9 cellular contexts compared by ENCODE assay signal in the genomic region with DNA sequence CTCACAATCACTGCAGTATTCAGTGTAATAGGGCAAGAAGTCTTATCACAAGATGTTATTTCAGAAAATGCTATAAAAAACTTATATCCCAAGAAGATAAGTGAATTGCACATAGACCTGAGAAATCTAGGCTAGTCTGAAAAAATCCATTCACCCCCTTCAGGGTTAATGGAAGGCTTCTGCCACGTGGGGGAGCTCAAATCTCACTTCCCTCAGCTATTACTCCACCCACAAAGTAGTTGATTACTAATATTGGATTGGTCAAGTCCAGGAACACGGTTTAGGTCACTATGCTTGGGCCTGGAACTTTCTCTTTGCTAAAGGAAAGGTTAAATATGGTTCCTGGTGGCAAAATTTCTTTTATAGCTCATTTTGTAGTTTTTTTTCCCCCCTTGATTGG. TPM values are rescaled to one million over a fixed set of nuclear protein-coding genes. Genes with fewer than 3 reads are reported as not detected.
DNase-seq lines count a peak whose midpoint lies in the region; ATAC-seq and TF ChIP-seq lines count a peak whose summit lies in the region.
"Had no signal": no experiment of that assay in that cellular context is flagged by ENCODE, and none has a peak within 500 bp of the region (broad histone marks: within the 10 kb centered on the region; RNA-seq: fewer than 3 reads in every experiment).

No MANE protein-coding gene starts in this region.

- ATAC-seq in HG02588 (IDR thresholded peaks at IDR 0.05; ENCODE audit: unreplicated experiment) (peak; percentile 91), omental fat pad (ENCODE audit: low FRiP score) (no peak)

- in situ Hi-C loops in GM13976 (cut with MboI; ENCODE audit: low sequenced_read_pairs, unreplicated experiment), result no loop called here

- no peak overlapping the region for H3K4me3 ChIP-seq in right atrium auricular region
- H3K4me3 ChIP-seq: skin epidermis had no signal

- peak; percentile 65 for DNase-seq in GM13976 (ENCODE audit: low spot score)
- peak; percentile 41 for DNase-seq in M059J (ENCODE audit: low read depth)
- DNase-seq in activated CD4-positive, alpha-beta T cell treated with anti-CD3 and anti-CD28 coated beads, Interleukin-2, amount 50 U/mL, for 1 hour, result peak; percentile 4
- DNase-seq in right atrium auricular region (ENCODE audit: low spot score), result no peak
- DNase-seq in omental fat pad (ENCODE audit: low spot score), result no peak
- DNase-seq in retina, result no peak

- peak; percentile 86 for TF ChIP-seq CTCF in C4-2B (conservative IDR thresholded peaks at IDR 0.05)
- TF ChIP-seq CTCF in GM13976 (IDR thresholded peaks at IDR 0.05; ENCODE audit: borderline replicate concordance, control extremely low read depth, extremely low read depth, insufficient read depth, missing control alignments), result peak; percentile 45
- peak; percentile 30 to 67 for TF ChIP-seq CTCF in right atrium auricular region (IDR thresholded peaks at IDR 0.05)
- TF ChIP-seq CTCF in omental fat pad (IDR thresholded peaks at IDR 0.05), result no peak

- H3K27ac ChIP-seq in C4-2B (no peak overlapping the region), right atrium auricular region (no peak overlapping the region)
- H3K27ac ChIP-seq: skin epidermis had no signal

- H3K27me3 ChIP-seq in right atrium auricular region, result no peaks in the 10 kb centered on the region

- H3K4me1 ChIP-seq in right atrium auricular region, result no peaks in the 10 kb centered on the region

- no peaks in the 10 kb centered on the region for H3K9me3 ChIP-seq in right atrium auricular region

- H3K36me3 ChIP-seq in right atrium auricular region, result no peaks in the 10 kb centered on the region

RNA-seq across cellular contexts. Expression of a gene that starts 51.2 kb away (rescaled TPM):
- total RNA-seq in M059J (2014; rRNA removed; shearing (Covaris generic)), result 0.25 TPM in 1 of 2 replicates, not detected in the other
- total RNA-seq in right atrium auricular region (10 to 100 TPM in 1 of 2 donors, 1 to 10 TPM in 1; 7.6 to 34.6 TPM), omental fat pad (1 to 10 TPM in 2 of 4 donors, under 1 TPM in 2; 0.37 to 4.6 (median 2.2) TPM)

Comparison
In these comparisons a context has a peak if more than half of its experiments do, and no peak if none do; other contexts are left out.
1. CTCF ChIP-seq: peak in C4-2B (single experiment), GM13976 (single experiment) and right atrium auricular region (2 of 2); none in omental fat pad (0 of 3).
2. DNase-seq: peak in GM13976 (single experiment), M059J (single experiment) and activated CD4-positive, alpha-beta T cell treated with anti-CD3 and anti-CD28 coated beads, Interleukin-2, amount 50 U/mL, for 1 hour (single experiment); none in right atrium auricular region (single experiment), omental fat pad (single experiment) and retina (single experiment).